Comparison of ENCODE assay signal across 24 cellular contexts in the genomic region with DNA sequence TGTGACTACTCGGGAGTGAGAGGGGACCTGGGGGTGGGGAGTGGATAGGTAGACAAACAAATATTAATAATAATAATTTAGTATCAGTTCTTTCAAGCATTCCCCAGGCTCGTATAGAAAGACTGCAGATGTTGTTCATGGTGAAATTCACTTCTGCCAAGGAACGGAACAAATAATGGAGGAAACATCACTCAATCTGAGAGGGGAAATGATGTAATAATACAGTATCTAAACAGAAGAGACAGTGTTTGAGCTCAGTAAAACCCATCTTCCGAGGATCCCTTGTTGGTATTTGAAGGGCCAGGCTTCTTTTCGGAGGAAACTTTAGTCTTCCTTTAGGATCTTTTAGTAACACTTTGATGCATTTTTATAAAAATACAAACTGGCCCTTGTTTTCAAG.
DNase-seq lines count a peak whose midpoint lies in the region; ATAC-seq and TF ChIP-seq lines count a peak whose summit lies in the region.
"Had no signal": no experiment of that assay in that cellular context is flagged by ENCODE, and none has a peak within 500 bp of the region (broad histone marks: within the 10 kb centered on the region; RNA-seq: fewer than 3 reads in every experiment).

No MANE protein-coding gene starts in this region.

- CTCF ChIA-PET in activated CD8-positive, alpha-beta T cell treated with anti-CD3 and anti-CD28 coated beads, Interleukin-2, amount 10 ng/mL, durations not matched to agents 7 days and 5 days (lab: Charles Lee): no interaction called here

- H3K27me3 Mint-ChIP-seq in GM23338 (ENCODE audit: insufficient read depth, low read depth, poor library complexity): peaks cover 2% of the 10 kb centered on the region
- H3K27me3 Mint-ChIP-seq in activated CD8-positive, alpha-beta T cell treated with anti-CD3 and anti-CD28 coated beads, Interleukin-2, amount 10 ng/mL, durations not matched to agents 7 days and 5 days (ENCODE audit: low read depth): peaks cover 10% of the 10 kb centered on the region

- no peaks in the 10 kb centered on the region for H3K79me2 ChIP-seq in GM23338 (replicated peaks; ENCODE audit: insufficient read depth)
- no peaks in the 10 kb centered on the region for H3K79me2 ChIP-seq in smooth muscle cell (ENCODE audit: low read depth)

- DNase-seq in GM23338 (ENCODE audit: low spot score): no peak
- no peak for DNase-seq in cortex of kidney (lab: John Stamatoyannopoulos, UW)
- DNase-seq in NCI-H82 treated with DMSO at 0.1 percent for 48 hours (lab: John Stamatoyannopoulos, UW; ENCODE audit: unreplicated experiment): no peak
- no peak for DNase-seq in smooth muscle cell (lab: John Stamatoyannopoulos, UW; ENCODE audit: unreplicated experiment)
- no peak for DNase-seq in activated CD8-positive, alpha-beta T cell treated with anti-CD3 and anti-CD28 coated beads, Interleukin-2, amount 10 ng/mL, durations not matched to agents 7 days and 5 days
- DNase-seq: activated CD4-positive, alpha-beta memory T cell treated with anti-CD3 and anti-CD28 coated beads, Interleukin-2, amount 10 ng/mL, durations not matched to agents 7 days and 5 days; activated naive CD4-positive, alpha-beta T cell treated with Interleukin-2 at 50 U/mL for 16 hours; activated T-cell treated with anti-CD3 and anti-CD28 coated beads, Interleukin-2, amount 50 U/mL, for 1 hour; AML-193; Caco-2; central memory CD4-positive, alpha-beta T cell; gastrocnemius medialis; kidney glomerular epithelial cell; NCI-H1417; stimulated activated naive CD4-positive, alpha-beta T cell; T-helper 2 cell; WERI-Rb-1 had no signal

- H3K27me3 ChIP-seq in GM23338 (ENCODE audit: insufficient read depth) (no peaks in the 10 kb centered on the region), smooth muscle cell (ENCODE audit: low read depth) (no peaks in the 10 kb centered on the region)
- H3K27me3 ChIP-seq: SJSA1 had no signal

- H3F3A ChIP-seq in GM23338 (replicated peaks; ENCODE audit: low read depth) (no peaks in the 10 kb centered on the region), smooth muscle cell (ENCODE audit: low read depth) (no peaks in the 10 kb centered on the region)

- H3K27ac ChIP-seq in GM23338 (ENCODE audit: low read depth) (no peak overlapping the region), smooth muscle cell (ENCODE audit: low read depth) (no peak overlapping the region)
- H3K27ac ChIP-seq: gastrocnemius medialis, SJSA1, tibial nerve, WERI-Rb-1 had no signal

- no peaks in the 10 kb centered on the region for H4K20me1 ChIP-seq in GM23338 (replicated peaks; ENCODE audit: insufficient read depth)
- H4K20me1 ChIP-seq in smooth muscle cell (ENCODE audit: low read depth): no peaks in the 10 kb centered on the region

- H3K9me3 Mint-ChIP-seq in GM23338: no peaks in the 10 kb centered on the region
- no peaks in the 10 kb centered on the region for H3K9me3 Mint-ChIP-seq in activated CD8-positive, alpha-beta T cell treated with anti-CD3 and anti-CD28 coated beads, Interleukin-2, amount 10 ng/mL, durations not matched to agents 7 days and 5 days (ENCODE audit: insufficient read depth)
- H3K9me3 Mint-ChIP-seq: activated CD4-positive, alpha-beta memory T cell treated with anti-CD3 and anti-CD28 coated beads, Interleukin-2, amount 10 ng/mL, durations not matched to agents 7 days and 5 days; nephron had no signal

- H3K9me3 ChIP-seq in smooth muscle cell (replicated peaks; ENCODE audit: low read depth): no peaks in the 10 kb centered on the region
- H3K9me3 ChIP-seq: Caco-2, gastrocnemius medialis, HAP-1, SJSA1, tibial nerve had no signal

- H3K27ac Mint-ChIP-seq in GM23338: peak overlapping the region; percentile 34; the same call in 1 of the 2 replicates
- no peak overlapping the region for H3K27ac Mint-ChIP-seq in activated CD8-positive, alpha-beta T cell treated with anti-CD3 and anti-CD28 coated beads, Interleukin-2, amount 10 ng/mL, durations not matched to agents 7 days and 5 days
- H3K27ac Mint-ChIP-seq: activated CD4-positive, alpha-beta memory T cell treated with anti-CD3 and anti-CD28 coated beads, Interleukin-2, amount 10 ng/mL, durations not matched to agents 7 days and 5 days; nephron had no signal

- POLR2A ChIA-PET in activated CD8-positive, alpha-beta T cell treated with anti-CD3 and anti-CD28 coated beads, Interleukin-2, amount 10 ng/mL, durations not matched to agents 7 days and 5 days (lab: Charles Lee): no interaction called here

- TF ChIP-seq CTCF in GM23338 (conservative IDR thresholded peaks at IDR 0.05; ENCODE audit: low read depth in 2 of 2) (no peak), smooth muscle cell (IDR thresholded peaks at IDR 0.05; ENCODE audit: borderline replicate concordance, insufficient read depth, poor library complexity, severe bottlenecking) (no peak)

- no peak overlapping the region for H3K9ac ChIP-seq in smooth muscle cell (ENCODE audit: low read depth)

- H3K4me2 ChIP-seq in GM23338 (no peak overlapping the region), smooth muscle cell (no peak overlapping the region)

- H3K4me3 ChIP-seq in GM23338 (no peak overlapping the region), smooth muscle cell (no peak overlapping the region)
- H3K4me3 ChIP-seq: gastrocnemius medialis, HAP-1, SJSA1, tibial nerve had no signal

- no peak overlapping the region for H3K4me3 Mint-ChIP-seq in GM23338
- no peak overlapping the region for H3K4me3 Mint-ChIP-seq in activated CD8-positive, alpha-beta T cell treated with anti-CD3 and anti-CD28 coated beads, Interleukin-2, amount 10 ng/mL, durations not matched to agents 7 days and 5 days
- H3K4me3 Mint-ChIP-seq: activated CD4-positive, alpha-beta memory T cell treated with anti-CD3 and anti-CD28 coated beads, Interleukin-2, amount 10 ng/mL, durations not matched to agents 7 days and 5 days; nephron had no signal

- 87% methylated on average over 5 of the region's 5 CpGs for WGBS in smooth muscle cell (ENCODE audit: low lambda C conversion rate)

- no peaks in the 10 kb centered on the region for H3K36me3 ChIP-seq in GM23338 (ENCODE audit: insufficient read depth)
- H3K36me3 ChIP-seq in smooth muscle cell (ENCODE audit: low read depth): no peaks in the 10 kb centered on the region
- H3K36me3 ChIP-seq: gastrocnemius medialis, HAP-1, SJSA1, tibial nerve, WERI-Rb-1 had no signal

- H2AFZ ChIP-seq in GM23338: 0 out of 2 replicates have a peak overlapping the region, but pooled peaks have one; percentile 38
- H2AFZ ChIP-seq in smooth muscle cell (ENCODE audit: low read depth): no peak overlapping the region

- ATAC-seq in GM19328 (IDR thresholded peaks at IDR 0.05; ENCODE audit: unreplicated experiment): peak; percentile 27
- no peak for ATAC-seq in GM23338
- peak; percentile 23 for ATAC-seq in HG03469 (IDR thresholded peaks at IDR 0.05; ENCODE audit: unreplicated experiment)
- ATAC-seq in activated CD8-positive, alpha-beta T cell treated with anti-CD3 and anti-CD28 coated beads, Interleukin-2, amount 10 ng/mL, durations not matched to agents 7 days and 5 days: no peak
- ATAC-seq: gastrocnemius medialis, Panc1 had no signal

- H3K4me1 Mint-ChIP-seq in GM23338: peaks cover 5% of the 10 kb centered on the region; the same call in 2 of the 3 replicates
- H3K4me1 Mint-ChIP-seq in activated CD8-positive, alpha-beta T cell treated with anti-CD3 and anti-CD28 coated beads, Interleukin-2, amount 10 ng/mL, durations not matched to agents 7 days and 5 days (ENCODE audit: low read depth): no peaks in the 10 kb centered on the region
- H3K4me1 Mint-ChIP-seq: activated CD4-positive, alpha-beta memory T cell treated with anti-CD3 and anti-CD28 coated beads, Interleukin-2, amount 10 ng/mL, durations not matched to agents 7 days and 5 days had no signal

- H3K36me3 Mint-ChIP-seq in GM23338 (ENCODE audit: low read depth): no peaks in the 10 kb centered on the region
- no peaks in the 10 kb centered on the region for H3K36me3 Mint-ChIP-seq in activated CD8-positive, alpha-beta T cell treated with anti-CD3 and anti-CD28 coated beads, Interleukin-2, amount 10 ng/mL, durations not matched to agents 7 days and 5 days (ENCODE audit: low read depth)

- H3K9me2 ChIP-seq in GM23338 (ENCODE audit: insufficient read depth): peaks cover 3% of the 10 kb centered on the region; the same call in 1 of the 2 replicates

- H3K4me1 ChIP-seq in GM23338 (ENCODE audit: insufficient read depth) (no peaks in the 10 kb centered on the region), smooth muscle cell (ENCODE audit: low read depth) (no peaks in the 10 kb centered on the region)
- H3K4me1 ChIP-seq: Caco-2, gastrocnemius medialis, HAP-1, SJSA1, tibial nerve had no signal

TF ChIP-seq in GM23338, 12 proteins besides CTCF, POLR2A, EP300 and RAD21 (continues in another document):
- no peak for TF ChIP-seq STAT1 (IDR thresholded peaks at IDR 0.05; ENCODE audit: unreplicated experiment)
- no peak for TF ChIP-seq JUNB (IDR thresholded peaks at IDR 0.05; ENCODE audit: unreplicated experiment)
- no peak for TF ChIP-seq NANOG (IDR thresholded peaks at IDR 0.05; ENCODE audit: borderline replicate concordance)
- TF ChIP-seq EZH2 (IDR thresholded peaks at IDR 0.05; ENCODE audit: low read depth, unreplicated experiment): no peak
- TF ChIP-seq, protein P1, sequence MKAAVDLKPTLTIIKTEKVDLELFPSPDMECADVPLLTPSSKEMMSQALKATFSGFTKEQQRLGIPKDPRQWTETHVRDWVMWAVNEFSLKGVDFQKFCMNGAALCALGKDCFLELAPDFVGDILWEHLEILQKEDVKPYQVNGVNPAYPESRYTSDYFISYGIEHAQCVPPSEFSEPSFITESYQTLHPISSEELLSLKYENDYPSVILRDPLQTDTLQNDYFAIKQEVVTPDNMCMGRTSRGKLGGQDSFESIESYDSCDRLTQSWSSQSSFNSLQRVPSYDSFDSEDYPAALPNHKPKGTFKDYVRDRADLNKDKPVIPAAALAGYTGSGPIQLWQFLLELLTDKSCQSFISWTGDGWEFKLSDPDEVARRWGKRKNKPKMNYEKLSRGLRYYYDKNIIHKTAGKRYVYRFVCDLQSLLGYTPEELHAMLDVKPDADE (IDR thresholded peaks at IDR 0.05): no peak
- TF ChIP-seq POLR2AphosphoS5 (IDR thresholded peaks at IDR 0.05; ENCODE audit: low read depth): no peak
- TF ChIP-seq EZH2phosphoT487 (IDR thresholded peaks at IDR 0.05; ENCODE audit: unreplicated experiment): no peak
- TF ChIP-seq ZNF331 (CRISPR knock-in tag; IDR thresholded peaks at IDR 0.05; ENCODE audit: low read depth): no peak

Comparison
In these comparisons a context has a peak if more than half of its experiments do, and no peak if none do; other contexts are left out.
1. ATAC-seq: peak in GM19328 (single experiment) and HG03469 (single experiment); none in GM23338 (single experiment) and activated CD8-positive, alpha-beta T cell treated with anti-CD3 and anti-CD28 coated beads, Interleukin-2, amount 10 ng/mL, durations not matched to agents 7 days and 5 days (single experiment).